In the genomic region with DNA sequence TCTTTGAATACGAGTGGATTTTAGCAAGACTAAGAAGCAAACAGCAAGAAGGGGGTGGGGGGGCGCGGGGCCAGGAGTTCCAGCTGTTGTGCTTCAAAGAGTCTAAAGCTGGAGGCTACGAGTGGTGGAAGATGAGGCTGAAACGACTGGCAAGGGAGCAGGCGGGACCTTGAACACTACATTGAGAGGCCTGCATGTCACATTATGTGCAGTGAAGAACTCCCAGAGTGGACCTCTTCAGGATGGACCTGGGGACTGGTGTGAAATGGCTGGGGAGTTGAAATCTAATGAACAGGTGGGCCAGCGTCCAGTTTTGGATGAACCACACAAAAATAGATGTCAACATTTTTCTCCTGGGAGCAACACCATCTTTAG, we compare ENCODE assay signal across 10 cellular contexts. TPM values are rescaled to one million over a fixed set of nuclear protein-coding genes. Genes with fewer than 3 reads are reported as not detected.
DNase-seq lines count a peak whose midpoint lies in the region; ATAC-seq and TF ChIP-seq lines count a peak whose summit lies in the region.
"Had no signal": no experiment of that assay in that cellular context is flagged by ENCODE, and none has a peak within 500 bp of the region (broad histone marks: within the 10 kb centered on the region; RNA-seq: fewer than 3 reads in every experiment).

No MANE protein-coding gene starts in this region.

- H3K4me1 Mint-ChIP-seq in naive thymus-derived CD8-positive, alpha-beta T cell, result peaks cover 26 to 55% (median 50%) of the 10 kb centered on the region in 4 donors

- intact Hi-C loops in lower leg skin (cut with DNase I; ENCODE audit: low total_unique reads), result no loop called here

- no peak for ATAC-seq in naive thymus-derived CD8-positive, alpha-beta T cell
- no peak for ATAC-seq in HG02884 (IDR thresholded peaks at IDR 0.05; ENCODE audit: unreplicated experiment)
- no peak for ATAC-seq in HG03432 (IDR thresholded peaks at IDR 0.05; ENCODE audit: unreplicated experiment)

- peak overlapping the region; percentile 44 for H3K4me3 ChIP-seq in astrocyte of the spinal cord (ENCODE audit: low read depth, low read length)
- H3K4me3 ChIP-seq in lower leg skin (ENCODE audit: low read depth, poor library complexity, severe bottlenecking), result no peak overlapping the region

- TF ChIP-seq POLR2A in lower leg skin (IDR thresholded peaks at IDR 0.05), result no peak

- in situ Hi-C loops in astrocyte of the spinal cord (cut with HindIII; ENCODE audit: low sequenced_read_pairs), result no loop called here

- H3K36me3 Mint-ChIP-seq in naive thymus-derived CD8-positive, alpha-beta T cell, result peaks cover 0 to 27% (median 10%) of the 10 kb centered on the region in 3 donors

- peak; percentile 10 for DNase-seq in stimulated activated CD4-positive, alpha-beta T cell treated with anti-CD3 and anti-CD28 coated beads, Interleukin-15, amount 100 ng/mL, for 24 hours
- DNase-seq in stimulated activated CD4-positive, alpha-beta T cell treated with anti-CD3 and anti-CD28 coated beads, Interleukin-4, amount 100 ng/mL, for 24 hours, result no peak
- no peak for DNase-seq in astrocyte of the spinal cord (ENCODE audit: low read depth, low spot score)
- peak in 1 of 10 donors; percentile 11 for DNase-seq in naive thymus-derived CD8-positive, alpha-beta T cell
- DNase-seq in lower leg skin (ENCODE audit: low spot score in 2 of 2), result no peak
- no peak for DNase-seq in SK-N-DZ (ENCODE audit: low spot score)
- DNase-seq: NK-92 treated with Interleukin-12 subunit alpha and Interleukin-12 subunit beta, amount 100 ng/mL, for 24 hours had no signal

- TF ChIP-seq CTCF in astrocyte of the spinal cord (IDR thresholded peaks at IDR 0.05; ENCODE audit: low read depth, low read length), result no peak
- no peak for TF ChIP-seq CTCF in lower leg skin (IDR thresholded peaks at IDR 0.05)

- no peaks in the 10 kb centered on the region for H3K9me3 Mint-ChIP-seq in naive thymus-derived CD8-positive, alpha-beta T cell

- no peaks in the 10 kb centered on the region for H3K27me3 Mint-ChIP-seq in naive thymus-derived CD8-positive, alpha-beta T cell

- peak overlapping the region; percentile 84 to 97 (median 96) for H3K27ac Mint-ChIP-seq in naive thymus-derived CD8-positive, alpha-beta T cell

- POLR2A ChIA-PET in naive thymus-derived CD8-positive, alpha-beta T cell (lab: Charles Lee), result interaction anchor here (0.7 to 3.2 kb wide), 8 partner anchors 11 to 100 kb away, joined by 3 to 18 read pairs (median 8); partner anchors contain the start of genes SHISAL2A and TUT4

- H3K4me3 Mint-ChIP-seq in naive thymus-derived CD8-positive, alpha-beta T cell, result peak overlapping the region; percentile 72 to 92 (median 89)

- WGBS in lower leg skin, 2 donors, result 73 to 74% methylated on average over 7 of the region's 7 CpGs

RNA-seq across cellular contexts. Expression of gene GPX7, which starts 1.1 kb away (rescaled TPM):
- total RNA-seq in naive thymus-derived CD8-positive, alpha-beta T cell, result 10 to 100 TPM; 25.0 to 30.4 TPM
- polyA plus RNA-seq in naive thymus-derived CD8-positive, alpha-beta T cell, result 10 to 100 TPM; 30.2 to 34.5 (median 30.3) TPM
- 1 to 10 TPM; 4.8 to 9.1 (median 9.0) TPM for total RNA-seq in lower leg skin
- not detected in 2 replicates for polyA plus RNA-seq in SK-N-DZ (2014; cell fraction: cytosol; rRNA removed)
- polyA plus RNA-seq in SK-N-DZ (2014; cell fraction: nucleus; rRNA removed), result 0.56 TPM in 1 of 2 replicates, not detected in the other

RNA-seq across cellular contexts. Expression of gene SHISAL2A, which starts 29.7 kb away (rescaled TPM):
- total RNA-seq in naive thymus-derived CD8-positive, alpha-beta T cell, result 10 to 100 TPM; 83.4 to 89.0 TPM
- polyA plus RNA-seq in naive thymus-derived CD8-positive, alpha-beta T cell, result 10 to 100 TPM in 1 of 3 donors, 1 to 10 TPM in 2; 7.1 to 12.1 (median 7.9) TPM
- total RNA-seq in lower leg skin, result not detected
- 0.19 and 0.83 TPM in 2 replicates for polyA plus RNA-seq in SK-N-DZ (2014; cell fraction: cytosol; rRNA removed)
- 0.15 and 0.46 TPM in 2 replicates for polyA plus RNA-seq in SK-N-DZ (2014; cell fraction: nucleus; rRNA removed)
- total RNA-seq: cardiac muscle cell had no signal
- polyA plus RNA-seq: cardiac muscle cell had no signal

RNA-seq across cellular contexts. Expression of gene TUT4, which starts 50.4 kb away (rescaled TPM):
- total RNA-seq in naive thymus-derived CD8-positive, alpha-beta T cell, result 100 to 1,000 TPM; 171 to 178 TPM
- polyA plus RNA-seq in naive thymus-derived CD8-positive, alpha-beta T cell, result 10 to 100 TPM; 31.6 to 40.9 (median 32.7) TPM
- total RNA-seq in lower leg skin, result 10 to 100 TPM; 36.8 to 94.0 (median 52.0) TPM
- 30.2 and 36.1 TPM in 2 replicates for polyA plus RNA-seq in SK-N-DZ (2014; cell fraction: cytosol; rRNA removed)
- 71.3 and 111 TPM in 2 replicates for polyA plus RNA-seq in SK-N-DZ (2014; cell fraction: nucleus; rRNA removed)

Comparison
In these comparisons a context has a peak if more than half of its experiments do, and no peak if none do; other contexts are left out.
1. RNA of gene SHISAL2A, which starts 29.7 kb away (total RNA-seq): 83.4 to 89.0 TPM in naive thymus-derived CD8-positive, alpha-beta T cell; not detected in lower leg skin; every median in the first group is over 10 times any median in the second.